Comparison of ENCODE assay signal across 22 cellular contexts in the genomic region with DNA sequence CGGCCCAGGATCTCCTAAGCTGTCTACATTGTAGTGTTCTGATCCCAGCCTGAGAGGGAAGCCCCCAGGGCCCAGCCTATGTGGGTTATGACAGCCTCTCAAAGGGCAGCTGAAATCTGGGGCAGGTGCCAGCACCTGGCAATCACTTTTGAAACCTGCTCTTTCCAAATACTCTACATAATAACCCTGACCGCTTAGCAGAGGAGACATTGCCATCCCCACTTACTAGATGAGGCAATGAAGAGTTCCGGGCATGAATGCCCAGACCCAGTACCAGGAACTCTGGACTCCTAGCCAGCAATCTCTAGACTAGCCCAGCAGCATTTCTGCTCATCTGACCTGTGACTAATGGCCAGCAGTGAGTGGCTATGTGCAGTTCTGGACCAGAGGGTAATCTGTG.
DNase-seq lines count a peak whose midpoint lies in the region; ATAC-seq and TF ChIP-seq lines count a peak whose summit lies in the region.
"Had no signal": no experiment of that assay in that cellular context is flagged by ENCODE, and none has a peak within 500 bp of the region (broad histone marks: within the 10 kb centered on the region; RNA-seq: fewer than 3 reads in every experiment).

No MANE protein-coding gene starts in this region.

- ATAC-seq in upper lobe of right lung = peak; percentile 65
- ATAC-seq: left ventricle myocardium superior; naive thymus-derived CD8-positive, alpha-beta T cell; stimulated activated memory B cell treated with anti-CD40 and anti-IgM and Interleukin-4, amounts not matched to agents 10 μg/mL and 1 μg/mL and 100 μg/mL, for 72 hours had no signal

- no peak overlapping the region for H3K27ac ChIP-seq in upper lobe of right lung
- no peak overlapping the region for H3K27ac ChIP-seq in colonic mucosa
- H3K27ac ChIP-seq: brain microvascular endothelial cell, coronary artery, esophagus muscularis mucosa, HL-60, suprapubic skin, uterus had no signal

- H3K9me3 ChIP-seq in upper lobe of right lung (no peaks in the 10 kb centered on the region), colonic mucosa (no peaks in the 10 kb centered on the region)
- H3K9me3 ChIP-seq: BE2C, esophagus muscularis mucosa, suprapubic skin, uterus had no signal

- no peak overlapping the region for H3K9ac ChIP-seq in colonic mucosa (ENCODE audit: low read depth in 2 of 2, low read length in 2 of 2)

- H3K4me1 ChIP-seq in upper lobe of right lung = no peaks in the 10 kb centered on the region
- no peaks in the 10 kb centered on the region for H3K4me1 ChIP-seq in colonic mucosa
- H3K4me1 ChIP-seq: suprapubic skin, uterus had no signal

- no peak overlapping the region for H3K4me3 ChIP-seq in upper lobe of right lung
- H3K4me3 ChIP-seq in colonic mucosa = no peak overlapping the region
- H3K4me3 ChIP-seq: coronary artery, esophagus muscularis mucosa, suprapubic skin, uterus had no signal

- intact Hi-C loops in upper lobe of right lung (cut with DNase I) = no loop called here
- intact Hi-C loops in colonic mucosa (cut with DNase I) = no loop called here

- H3K27me3 ChIP-seq in upper lobe of right lung (no peaks in the 10 kb centered on the region), colonic mucosa (no peaks in the 10 kb centered on the region)
- H3K27me3 ChIP-seq: BE2C, brain microvascular endothelial cell, esophagus muscularis mucosa, uterus had no signal

- TF ChIP-seq CTCF in upper lobe of right lung (IDR thresholded peaks at IDR 0.05) = no peak
- TF ChIP-seq CTCF in colonic mucosa (IDR thresholded peaks at IDR 0.05) = no peak

- DNase-seq in NCI-H748 (lab: John Stamatoyannopoulos, UW; ENCODE audit: unreplicated experiment) = peak; percentile 58
- no peak for DNase-seq in NCI-H748 treated with DMSO at 0.1 percent for 48 hours (lab: John Stamatoyannopoulos, UW)
- peak; percentile 72 for DNase-seq in NCI-H2029 (lab: John Stamatoyannopoulos, UW)
- peak; percentile 22 for DNase-seq in islet precursor cell
- peak; percentile 72 for DNase-seq in upper lobe of right lung
- no peak for DNase-seq in SIG-M5 (lab: John Stamatoyannopoulos, UW)
- no peak for DNase-seq in SKM-1 treated with dmso at 0.1 percent for 144 hours (lab: John Stamatoyannopoulos, UW; ENCODE audit: unreplicated experiment)
- no peak for DNase-seq in colonic mucosa
- DNase-seq: activated CD4-positive, alpha-beta T cell treated with anti-CD3 and anti-CD28 coated beads for 48 hours; activated naive CD4-positive, alpha-beta T cell treated with Interleukin-2 at 50 U/mL for 16 hours; activated T-cell treated with anti-CD3 and anti-CD28 coated beads, Interleukin-2, amount 50 U/mL, for 48 hours; BE2C; brain microvascular endothelial cell; left ventricle myocardium superior; naive thymus-derived CD8-positive, alpha-beta T cell; T-helper 2 cell; uterus had no signal

- H3K36me3 ChIP-seq in upper lobe of right lung (no peaks in the 10 kb centered on the region), colonic mucosa (no peaks in the 10 kb centered on the region)
- H3K36me3 ChIP-seq: BE2C, brain microvascular endothelial cell, esophagus muscularis mucosa, suprapubic skin, uterus had no signal

Comparison
In these comparisons a context has a peak if more than half of its experiments do, and no peak if none do; other contexts are left out.
1. DNase-seq: peak in NCI-H748 (single experiment), NCI-H2029 (single experiment), islet precursor cell (single experiment) and upper lobe of right lung (single experiment); none in NCI-H748 treated with DMSO at 0.1 percent for 48 hours (single experiment), SIG-M5 (single experiment), SKM-1 treated with dmso at 0.1 percent for 144 hours (single experiment) and colonic mucosa (single experiment).